8 cellular contexts compared by ENCODE assay signal in genomic region chr4:183797041-183797444, GRCh38.
DNase-seq lines count a peak whose midpoint lies in the region; ATAC-seq and TF ChIP-seq lines count a peak whose summit lies in the region.

No MANE protein-coding gene starts in this region.

- 1 to 3% (median 1%) methylated on average over 16 to 39 of the region's 39 CpGs for WGBS in psoas muscle, 3 donors

- no peak for TF ChIP-seq CTCF in psoas muscle (IDR thresholded peaks at IDR 0.05)

- intact Hi-C loops in Right ventricle myocardium inferior (cut with DNase I): loop anchor here (1.0 to 5.0 kb wide), 2 partner anchors 13 to 35 kb away; no protein-coding TSS in a partner anchor
- intact Hi-C loops in psoas muscle (cut with DNase I): no loop called here

- H3K27ac ChIP-seq in SK-N-MC: no peak overlapping the region
- peak overlapping the region; percentile 36 for H3K27ac ChIP-seq in psoas muscle

- peak overlapping the region; percentile 91 for H3K4me3 ChIP-seq in SK-N-MC
- peak overlapping the region; percentile 70 for H3K4me3 ChIP-seq in psoas muscle

- H3K27me3 ChIP-seq in psoas muscle (ENCODE audit: insufficient read depth in 3 of 3, low read length in 2 of 3): peaks cover 0 to 67% (median 3%) of the 10 kb centered on the region in 3 donors

- ATAC-seq in Right ventricle myocardium inferior (peak; percentile 70), psoas muscle (peak in 2 of 4 donors; percentile 35 to 48), HG03439 (IDR thresholded peaks at IDR 0.05; ENCODE audit: unreplicated experiment) (no peak), GM21737 (IDR thresholded peaks at IDR 0.05; ENCODE audit: unreplicated experiment) (no peak), HG03045 (IDR thresholded peaks at IDR 0.05; ENCODE audit: unreplicated experiment) (no peak)

- no peak overlapping the region for H3K9ac ChIP-seq in SK-N-MC (ENCODE audit: insufficient read length)

- no peaks in the 10 kb centered on the region; the same call in 1 of the 2 replicates for H3K9me3 ChIP-seq in SK-N-MC (ENCODE audit: low read depth, low read length)
- peaks cover 3% of the 10 kb centered on the region for H3K9me3 ChIP-seq in psoas muscle

- no peaks in the 10 kb centered on the region for H3K4me1 ChIP-seq in psoas muscle

- peak; percentile 7 for DNase-seq in DMS79 (lab: John Stamatoyannopoulos, UW)
- DNase-seq in SK-N-MC (ENCODE audit: low read depth, low spot score): no peak
- DNase-seq in Right ventricle myocardium inferior (ENCODE audit: missing footprints): no peak
- peak in 1 of 2 donors; percentile 57 for DNase-seq in psoas muscle
- no peak for DNase-seq in globus pallidus (ENCODE audit: low spot score)

- H3K36me3 ChIP-seq in SK-N-MC (ENCODE audit: insufficient read depth, low read length) (no peaks in the 10 kb centered on the region), psoas muscle (ENCODE audit: insufficient read depth in 1 of 2, low read depth in 1 of 2) (no peaks in the 10 kb centered on the region)
